ENCODE assay signal across 19 cellular contexts in the genomic region with DNA sequence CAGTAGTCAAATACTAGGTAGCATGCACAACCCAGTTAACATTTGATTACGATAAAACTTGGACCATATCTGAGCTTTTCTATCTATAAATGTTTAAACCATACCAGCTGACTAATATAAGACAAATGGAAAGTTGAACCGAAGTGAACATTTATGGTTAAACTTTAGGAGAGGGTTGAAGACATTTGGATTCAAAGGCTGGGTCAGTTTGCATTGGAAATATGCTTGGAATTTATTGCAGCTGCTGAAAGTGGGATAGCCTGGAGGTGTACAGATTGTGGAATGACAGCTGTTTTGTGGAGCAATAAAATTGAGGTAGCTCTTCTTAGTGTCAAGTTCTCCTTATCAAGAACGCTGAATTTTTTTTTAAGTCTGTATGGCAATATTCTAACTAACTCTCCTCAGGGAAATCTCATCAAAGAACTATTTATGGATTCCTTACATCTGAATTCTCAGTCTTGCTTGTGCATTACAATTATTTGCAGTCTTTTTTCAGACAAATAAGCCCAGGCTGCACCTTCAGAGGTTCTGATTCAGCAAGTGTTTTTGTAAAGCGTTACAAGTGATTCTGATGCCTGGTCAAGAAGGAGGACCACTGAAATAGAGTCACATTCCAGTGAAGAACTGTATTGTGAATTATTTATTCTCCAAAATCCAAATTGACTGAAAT.
DNase-seq lines count a peak whose midpoint lies in the region; ATAC-seq and TF ChIP-seq lines count a peak whose summit lies in the region.
"Had no signal": no experiment of that assay in that cellular context is flagged by ENCODE, and none has a peak within 500 bp of the region (broad histone marks: within the 10 kb centered on the region; RNA-seq: fewer than 3 reads in every experiment).

No MANE protein-coding gene starts in this region.

- TF ChIP-seq CTCF in Panc1 (IDR thresholded peaks at IDR 0.05) (no peak), hepatocyte (IDR thresholded peaks at IDR 0.05; ENCODE audit: poor library complexity) (no peak), smooth muscle cell (IDR thresholded peaks at IDR 0.05; ENCODE audit: borderline replicate concordance, insufficient read depth, poor library complexity, severe bottlenecking) (no peak)

- H3K9me3 ChIP-seq in Panc1 (ENCODE audit: control insufficient read depth, insufficient read depth, low read depth, low read length), result no peaks in the 10 kb centered on the region
- H3K9me3 ChIP-seq in hepatocyte (ENCODE audit: low read depth), result no peaks in the 10 kb centered on the region
- no peaks in the 10 kb centered on the region for H3K9me3 ChIP-seq in smooth muscle cell (replicated peaks; ENCODE audit: low read depth)
- H3K9me3 ChIP-seq: body of pancreas, MG63, ovary, Peyer's patch had no signal

- peak; percentile 10 for DNase-seq in NCI-H2171 treated with DMSO at 0.1 percent for 48 hours (lab: John Stamatoyannopoulos, UW)
- no peak for DNase-seq in NCI-H2171 (lab: John Stamatoyannopoulos, UW)
- DNase-seq in Panc1 (ENCODE audit: low read depth, low spot score), result no peak
- peak; percentile 25 for DNase-seq in hepatocyte (ENCODE audit: low spot score)
- DNase-seq in smooth muscle cell (lab: John Stamatoyannopoulos, UW; ENCODE audit: unreplicated experiment), result no peak
- no peak for DNase-seq in GM19240 (ENCODE audit: insufficient read length, low spot score)
- DNase-seq: 8988T; activated naive CD4-positive, alpha-beta T cell treated with anti-CD3 and anti-CD28 coated beads, Interleukin-2, amount 10 ng/mL, durations not matched to agents 7 days and 5 days; body of pancreas; CD8-positive, alpha-beta memory T cell; GF-D8; MG63; NCI-H187; NCI-H69; ovary; Peyer's patch; T-helper 17 cell had no signal

- H3K4me2 ChIP-seq in hepatocyte (peak overlapping the region; percentile 34), smooth muscle cell (peak overlapping the region; percentile 16)

- no peaks in the 10 kb centered on the region for H3K36me3 ChIP-seq in Panc1 (ENCODE audit: control insufficient read depth, insufficient read depth, low read length)
- H3K36me3 ChIP-seq in hepatocyte (replicated peaks; ENCODE audit: insufficient read depth, low read depth), result no peaks in the 10 kb centered on the region
- no peaks in the 10 kb centered on the region for H3K36me3 ChIP-seq in smooth muscle cell (ENCODE audit: low read depth)
- H3K36me3 ChIP-seq: MG63, ovary, Peyer's patch had no signal

- peaks cover 8% of the 10 kb centered on the region; the same call in 1 of the 2 replicates for H3K4me1 ChIP-seq in Panc1 (ENCODE audit: control insufficient read depth, insufficient read depth, low read length)
- no peaks in the 10 kb centered on the region for H3K4me1 ChIP-seq in hepatocyte (ENCODE audit: insufficient read depth)
- no peaks in the 10 kb centered on the region for H3K4me1 ChIP-seq in smooth muscle cell (ENCODE audit: low read depth)
- H3K4me1 ChIP-seq: body of pancreas had no signal

- POLR2A ChIA-PET in Panc1 (lab: Charles Lee), result no interaction called here

- H2AFZ ChIP-seq in hepatocyte (no peak overlapping the region), smooth muscle cell (ENCODE audit: low read depth) (no peak overlapping the region)

- H3K4me3 ChIP-seq in Panc1 (ENCODE audit: low read depth in 2 of 2, low read length in 2 of 2) (no peak overlapping the region), hepatocyte (no peak overlapping the region), smooth muscle cell (no peak overlapping the region)
- H3K4me3 ChIP-seq: body of pancreas, MG63, ovary, Peyer's patch had no signal

- BruUV-seq in Panc1 (replicated peaks; lab: Mats Ljungman, UMichigan), result no TSS peak

- H3K27ac ChIP-seq in Panc1 (ENCODE audit: low read length) (peak overlapping the region; percentile 66), hepatocyte (peak overlapping the region; percentile 60), smooth muscle cell (ENCODE audit: low read depth) (no peak overlapping the region)
- H3K27ac ChIP-seq: body of pancreas, ovary, Peyer's patch had no signal

- H3K9me2 ChIP-seq in hepatocyte (replicated peaks; ENCODE audit: insufficient read depth), result no peaks in the 10 kb centered on the region

- H3K79me2 ChIP-seq in hepatocyte (no peaks in the 10 kb centered on the region), smooth muscle cell (ENCODE audit: low read depth) (no peaks in the 10 kb centered on the region)

- intact Hi-C loops in Panc1 (cut with micrococcal nuclease; ENCODE audit: unreplicated experiment), result no loop called here

- CTCF ChIA-PET in Panc1 (lab: Charles Lee), result no interaction called here

- in situ Hi-C loops in Panc1 (cut with HindIII; ENCODE audit: low pct_unique_long_range_greater_than_20kb, low sequenced_read_pairs), result no loop called here

- no peak overlapping the region for H3K9ac ChIP-seq in smooth muscle cell (ENCODE audit: low read depth)

- no peaks in the 10 kb centered on the region for H3F3A ChIP-seq in smooth muscle cell (ENCODE audit: low read depth)

- H3K27me3 ChIP-seq in Panc1 (ENCODE audit: control insufficient read depth, insufficient read depth, low read length), result no peaks in the 10 kb centered on the region
- no peaks in the 10 kb centered on the region for H3K27me3 ChIP-seq in hepatocyte
- no peaks in the 10 kb centered on the region for H3K27me3 ChIP-seq in smooth muscle cell (ENCODE audit: low read depth)
- H3K27me3 ChIP-seq: body of pancreas, MG63, ovary, Peyer's patch had no signal

- ATAC-seq in Panc1, result peak; percentile 80
- no peak for ATAC-seq in GM19023 (IDR thresholded peaks at IDR 0.05; ENCODE audit: unreplicated experiment)
- ATAC-seq in HG03571 (IDR thresholded peaks at IDR 0.05; ENCODE audit: unreplicated experiment), result no peak
- ATAC-seq: body of pancreas, T-helper 17 cell had no signal

- WGBS in hepatocyte (ENCODE audit: low lambda C conversion rate, missing lambda C conversion rate), result 16% methylated on average over 4 of the region's 4 CpGs
- WGBS in smooth muscle cell (ENCODE audit: low lambda C conversion rate), result 53% methylated on average over 4 of the region's 4 CpGs

- H4K20me1 ChIP-seq in hepatocyte (ENCODE audit: insufficient read depth, poor library complexity, severe bottlenecking) (no peaks in the 10 kb centered on the region), smooth muscle cell (ENCODE audit: low read depth) (no peaks in the 10 kb centered on the region)

Comparison
In these comparisons a context has a peak if more than half of its experiments do, and no peak if none do; other contexts are left out.
1. DNase-seq: peak in NCI-H2171 treated with DMSO at 0.1 percent for 48 hours (single experiment) and hepatocyte (single experiment); none in NCI-H2171 (single experiment), Panc1 (single experiment), smooth muscle cell (single experiment) and GM19240 (single experiment).